ENCODE assay signal across 20 cellular contexts in genomic region chr3:141150431-141150830, GRCh38.
DNase-seq lines count a peak whose midpoint lies in the region; ATAC-seq and TF ChIP-seq lines count a peak whose summit lies in the region.
"Had no signal": no experiment of that assay in that cellular context is flagged by ENCODE, and none has a peak within 500 bp of the region (broad histone marks: within the 10 kb centered on the region; RNA-seq: fewer than 3 reads in every experiment).

No MANE protein-coding gene starts in this region.

- DNase-seq in H7 = peak; percentile 50
- DNase-seq in NCI-H69 (lab: John Stamatoyannopoulos, UW) = peak; percentile 17
- peak; percentile 68 for DNase-seq in endodermal cell
- DNase-seq in posterior vena cava (ENCODE audit: low spot score) = peak; percentile 73
- DNase-seq in SJCRH30 = no peak
- DNase-seq in NCI-H2196 treated with DMSO at 0.1 percent for 48 hours (lab: John Stamatoyannopoulos, UW; ENCODE audit: unreplicated experiment) = no peak
- DNase-seq: GF-D8, HFFc6, KBM-7, NCI-H1105 treated with DMSO at 0.1 percent for 48 hours, NCI-H1694, NCI-H2081 treated with DMSO at 0.1 percent for 48 hours, NCI-H510A, NCI-H774, OCI-M1, SHP77 had no signal

- peak; percentile 36 for TF ChIP-seq CTCF in endodermal cell (conservative IDR thresholded peaks at IDR 0.05)

- H3K27ac ChIP-seq in endodermal cell (ENCODE audit: low read depth, low read length) (no peak overlapping the region), SJCRH30 (no peak overlapping the region)

- 83% methylated on average over 3 to 8 of the region's 8 CpGs for WGBS in endodermal cell (ENCODE audit: insufficient coverage in 1 of 2, insufficient read length in 1 of 2), 2 experiments

- no peaks in the 10 kb centered on the region for H3K27me3 Mint-ChIP-seq in endodermal cell (ENCODE audit: insufficient read depth)

- H3K4me3 ChIP-seq in H7 (ENCODE audit: insufficient read depth, low read depth, low read length) = no peak overlapping the region
- no peak overlapping the region for H3K4me3 ChIP-seq in endodermal cell (ENCODE audit: low read length)
- no peak overlapping the region for H3K4me3 ChIP-seq in SJCRH30
- H3K4me3 ChIP-seq: GM12878 had no signal

- no peaks in the 10 kb centered on the region for H3K4me1 ChIP-seq in endodermal cell (ENCODE audit: control insufficient read depth, insufficient read depth, low read length)
- no peaks in the 10 kb centered on the region for H3K4me1 ChIP-seq in SJCRH30

- no peaks in the 10 kb centered on the region for H3K36me3 Mint-ChIP-seq in endodermal cell (ENCODE audit: low read depth)

- ATAC-seq in GM18502 (IDR thresholded peaks at IDR 0.05; ENCODE audit: poor library complexity, unreplicated experiment) = no peak
- ATAC-seq: GM12878, SK-N-SH treated with all-trans-retinoic acid at 6 μM for 48 hours had no signal

- no peak overlapping the region for H3K4me3 Mint-ChIP-seq in endodermal cell
- H3K4me3 Mint-ChIP-seq: B cell, HFFc6 had no signal

- peaks cover 11% of the 10 kb centered on the region for H3K4me1 Mint-ChIP-seq in endodermal cell
- H3K4me1 Mint-ChIP-seq: B cell had no signal

- H3K9me3 ChIP-seq in endodermal cell (ENCODE audit: control insufficient read depth, low read length) = no peaks in the 10 kb centered on the region
- H3K9me3 ChIP-seq in SJCRH30 (replicated peaks) = no peaks in the 10 kb centered on the region

- H3K27me3 ChIP-seq in H7 (ENCODE audit: control insufficient read depth, insufficient read depth, low read length) (no peaks in the 10 kb centered on the region), endodermal cell (ENCODE audit: control insufficient read depth, insufficient read depth, low read length, poor library complexity, severe bottlenecking) (no peaks in the 10 kb centered on the region), SJCRH30 (no peaks in the 10 kb centered on the region)

- no peaks in the 10 kb centered on the region for H3K9me3 Mint-ChIP-seq in endodermal cell
- H3K9me3 Mint-ChIP-seq: HFFc6 had no signal

- no peak overlapping the region for H3K27ac Mint-ChIP-seq in endodermal cell
- H3K27ac Mint-ChIP-seq: B cell, HFFc6 had no signal

- H3K36me3 ChIP-seq in H7 (replicated peaks; ENCODE audit: control insufficient read depth, insufficient read depth, low read length) = no peaks in the 10 kb centered on the region
- no peaks in the 10 kb centered on the region for H3K36me3 ChIP-seq in endodermal cell (ENCODE audit: control insufficient read depth, insufficient read depth, low read length)
- peaks cover 42% of the 10 kb centered on the region for H3K36me3 ChIP-seq in SJCRH30

- no peak overlapping the region for H3K9ac ChIP-seq in endodermal cell (ENCODE audit: extremely low read depth, low read length, poor library complexity, severe bottlenecking)

- intact Hi-C loops in posterior vena cava (cut with DNase I) = no loop called here

Comparison
In these comparisons a context has a peak if more than half of its experiments do, and no peak if none do; other contexts are left out.
1. DNase-seq: peak in H7 (single experiment), NCI-H69 (single experiment), endodermal cell (single experiment) and posterior vena cava (single experiment); none in SJCRH30 (0 of 2) and NCI-H2196 treated with DMSO at 0.1 percent for 48 hours (single experiment).